22 cellular contexts compared by ENCODE assay signal in the genomic region with DNA sequence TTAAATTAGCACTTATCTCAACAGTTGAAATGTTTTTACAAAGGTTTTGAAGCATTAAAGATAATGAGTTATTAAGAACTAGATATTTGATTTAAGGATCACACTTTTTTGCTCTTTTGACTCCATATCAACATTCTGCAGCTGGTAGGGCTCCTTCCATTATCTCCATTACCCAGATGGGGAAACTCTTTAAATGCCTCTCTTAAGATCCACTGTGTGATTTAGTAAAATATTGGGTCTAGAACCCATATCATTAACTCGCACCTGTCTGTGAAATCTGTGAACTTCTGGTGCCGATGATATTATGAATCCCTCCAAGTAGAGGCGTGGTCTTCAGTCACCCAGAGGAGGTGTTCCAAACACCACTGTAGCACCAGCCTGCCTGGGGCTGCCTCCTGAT.
"Had no signal": no experiment of that assay in that cellular context is flagged by ENCODE, and none has a peak within 500 bp of the region (broad histone marks: within the 10 kb centered on the region; RNA-seq: fewer than 3 reads in every experiment).

No MANE protein-coding gene starts in this region.

- DNase-seq: natural killer cell; occipital lobe; ovary; posterior cingulate gyrus; psoas muscle; right cardiac atrium; right lobe of liver; sigmoid colon; small intestine; stimulated activated CD4-positive, alpha-beta T cell treated with anti-CD3 and anti-CD28 coated beads, Interleukin-15, amount 100 ng/mL, for 24 hours; stimulated activated CD4-positive, alpha-beta T cell treated with anti-CD3 and anti-CD28 coated beads, Interleukin-2, amount 100 ng/mL, for 24 hours; stimulated activated CD4-positive, alpha-beta T cell treated with anti-CD3 and anti-CD28 coated beads, Interleukin-2, amount 100 ng/mL, for 48 hours; stimulated activated CD4-positive, alpha-beta T cell treated with anti-CD3 and anti-CD28 coated beads, Interleukin-4, amount 100 ng/mL, for 24 hours; stimulated activated naive CD4-positive, alpha-beta T cell; stimulated activated naive CD8-positive, alpha-beta T cell treated with anti-CD3 and anti-CD28 coated beads, Interleukin-15, amount 100 ng/mL, for 72 hours; stimulated activated naive CD8-positive, alpha-beta T cell treated with anti-CD3 and anti-CD28 coated beads, Interleukin-15, Interleukin-2, amounts not matched to agents 100 U/mL and 50 U/mL, for 24 hours; substantia nigra; testis; tibial artery; transverse colon; upper lobe of right lung; uterus had no signal
